Comparison of ENCODE assay signal across 8 cellular contexts in the genomic region with DNA sequence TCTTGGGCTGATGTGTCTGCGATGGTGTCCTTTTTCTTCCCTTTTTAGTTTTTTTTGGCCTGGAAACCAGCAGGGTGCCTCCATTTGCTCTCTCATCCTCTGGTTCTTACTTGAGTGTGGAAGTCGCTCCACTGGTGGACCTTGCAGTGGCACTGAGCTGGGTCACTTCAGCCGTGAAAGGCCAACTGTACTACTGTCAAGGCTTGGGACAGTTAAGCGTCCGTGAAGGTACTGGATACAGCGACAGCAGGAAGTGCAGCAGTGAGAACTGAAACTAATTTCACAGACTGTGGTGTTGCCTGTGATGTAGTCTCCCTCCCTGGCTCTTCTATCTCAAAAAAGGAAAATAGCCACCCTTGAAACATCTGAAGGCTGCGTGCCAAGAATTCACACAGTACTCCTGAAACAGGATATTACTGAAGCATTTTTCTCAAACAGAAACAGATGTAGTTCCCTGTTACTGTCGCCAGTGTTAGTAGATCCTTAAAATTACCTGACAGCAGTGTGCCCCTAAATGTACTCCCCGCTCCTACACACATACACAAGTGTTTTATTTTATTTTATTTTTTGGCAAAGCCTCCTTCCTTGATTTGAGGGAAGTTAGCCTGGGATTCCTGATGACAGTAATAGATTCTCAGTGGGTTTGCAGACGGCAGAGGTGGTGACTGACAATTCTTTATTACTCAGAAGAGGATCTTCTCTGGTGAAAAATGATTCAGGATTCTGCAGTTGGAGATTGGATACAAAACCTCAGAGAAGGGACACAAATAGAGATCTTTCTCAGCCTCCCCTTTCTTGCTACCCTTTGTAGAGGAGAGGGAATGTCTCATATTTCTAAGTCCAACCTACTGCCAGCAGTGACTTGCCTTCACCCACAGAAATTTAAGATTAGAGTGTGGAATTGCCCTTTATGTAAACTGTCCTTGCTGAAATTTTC. TPM values are rescaled to one million over a fixed set of nuclear protein-coding genes. Genes with fewer than 3 reads are reported as not detected.
DNase-seq lines count a peak whose midpoint lies in the region; ATAC-seq and TF ChIP-seq lines count a peak whose summit lies in the region.

No MANE protein-coding gene starts in this region.

- H3K27me3 ChIP-seq in duodenal mucosa (ENCODE audit: control insufficient read depth in 1 of 2, insufficient read depth in 2 of 2, low read length in 2 of 2) (no peaks in the 10 kb centered on the region), muscle layer of colon (ENCODE audit: control insufficient read depth in 1 of 2, insufficient read depth in 2 of 2, low read length in 2 of 2) (no peaks in the 10 kb centered on the region), PC-9 (ENCODE audit: insufficient read depth, low read depth) (no peaks in the 10 kb centered on the region)

- no TSS peak for BruUV-seq in PC-9 (replicated peaks; lab: Mats Ljungman, UMichigan)

- no peak overlapping the region for H3K4me2 ChIP-seq in PC-9

- H3K9me3 Mint-ChIP-seq in IgD-negative memory B cell, result no peaks in the 10 kb centered on the region

- peaks cover 54 to 79% (median 75%) of the 10 kb centered on the region in 3 donors for H3K4me1 Mint-ChIP-seq in IgD-negative memory B cell

- H3K36me3 ChIP-seq in duodenal mucosa (ENCODE audit: control insufficient read depth in 1 of 2, insufficient read depth in 2 of 2, low read length in 2 of 2) (no peaks in the 10 kb centered on the region), muscle layer of colon (ENCODE audit: insufficient read depth, low read length) (no peaks in the 10 kb centered on the region), PC-9 (ENCODE audit: low read depth) (no peaks in the 10 kb centered on the region)

- H3K9ac ChIP-seq in duodenal mucosa (ENCODE audit: low read depth in 1 of 2, low read length in 2 of 2) (peak overlapping the region; percentile 41 to 63), muscle layer of colon (ENCODE audit: low read length) (peak overlapping the region; percentile 58)

- H3K4me3 Mint-ChIP-seq in IgD-negative memory B cell, result peak overlapping the region; percentile 62 to 87 (median 86)

- TF ChIP-seq CTCF in PC-9 (conservative IDR thresholded peaks at IDR 0.05), result no peak

- CTCF ChIA-PET in PC-9 (lab: Charles Lee), result no interaction called here

- peak overlapping the region; percentile 80 to 98 (median 90) for H3K27ac Mint-ChIP-seq in IgD-negative memory B cell

- H3K4me3 ChIP-seq in duodenal mucosa (ENCODE audit: low read depth in 1 of 2, low read length in 2 of 2) (peak overlapping the region; percentile 43 to 48), muscle layer of colon (ENCODE audit: low read depth in 1 of 2, low read length in 2 of 2) (peak overlapping the region in 1 of 2 donors; percentile 33), PC-9 (no peak overlapping the region)

- H3K4me1 ChIP-seq in duodenal mucosa (ENCODE audit: control insufficient read depth in 1 of 2, insufficient read depth in 2 of 2, low read length in 2 of 2) (peaks cover 72 to 75% of the 10 kb centered on the region in 2 donors), muscle layer of colon (ENCODE audit: insufficient read depth, low read length) (peaks cover 73% of the 10 kb centered on the region), PC-9 (replicated peaks; ENCODE audit: insufficient read depth) (peaks cover 12% of the 10 kb centered on the region)

- H3K36me3 Mint-ChIP-seq in IgD-negative memory B cell, result peaks cover 5% of the 10 kb centered on the region

- DNase-seq in GF-D8 (lab: John Stamatoyannopoulos, UW) (peak; percentile 29), T-helper 1 cell (peak in 3 of 5 donors; percentile 29 to 78 (median 35)), PC-9 (no peak), DMS114 treated with DMSO at 0.1 percent for 48 hours (lab: John Stamatoyannopoulos, UW; ENCODE audit: unreplicated experiment) (no peak)

- POLR2A ChIA-PET in PC-9 (lab: Charles Lee; ENCODE audit: unreplicated experiment), result interaction anchor here (0.6 kb wide), 1 partner anchor 97 kb away, joined by 5 read pairs; no protein-coding TSS in a partner anchor

- H3F3A ChIP-seq in PC-9 (ENCODE audit: insufficient read depth, low read depth), result peaks cover 8% of the 10 kb centered on the region; the same call in 1 of the 2 replicates

- peaks cover 15% of the 10 kb centered on the region; the same call in 1 of the 2 replicates for H3K79me2 ChIP-seq in PC-9 (ENCODE audit: low read depth)

- H3K27ac ChIP-seq in duodenal mucosa (ENCODE audit: low read depth, low read length), result peak overlapping the region; percentile 53
- peak overlapping the region; percentile 80 for H3K27ac ChIP-seq in muscle layer of colon (ENCODE audit: low read depth, low read length)
- no peak overlapping the region for H3K27ac ChIP-seq in PC-9

- no peaks in the 10 kb centered on the region for H3K9me3 ChIP-seq in duodenal mucosa (ENCODE audit: control insufficient read depth in 1 of 2, low read length in 2 of 2)
- no peaks in the 10 kb centered on the region for H3K9me3 ChIP-seq in muscle layer of colon (ENCODE audit: low read length)
- H3K9me3 ChIP-seq in PC-9 (ENCODE audit: insufficient read depth, low read depth), result no peaks in the 10 kb centered on the region

- no peak overlapping the region for H2AFZ ChIP-seq in PC-9

- ATAC-seq in GM21381 (IDR thresholded peaks at IDR 0.05; ENCODE audit: unreplicated experiment), result peak; percentile 49

- intact Hi-C loops in PC-9 (cut with micrococcal nuclease; ENCODE audit: unreplicated experiment), result no loop called here

- no peaks in the 10 kb centered on the region for H3K9me2 ChIP-seq in PC-9 (ENCODE audit: insufficient read depth)

- no peaks in the 10 kb centered on the region for H3K27me3 Mint-ChIP-seq in IgD-negative memory B cell

- H4K20me1 ChIP-seq in PC-9 (ENCODE audit: insufficient read depth), result no peaks in the 10 kb centered on the region

RNA-seq across cellular contexts. Expression of a gene that starts 4.3 kb away (rescaled TPM):
- 14.3 TPM for polyA plus RNA-seq in IgD-negative memory B cell
- 24.1 and 43.3 TPM in 2 replicates for total RNA-seq in PC-9 (2021)

RNA-seq across cellular contexts. Expression of a gene that starts 41.1 kb away (rescaled TPM):
- not detected for polyA plus RNA-seq in IgD-negative memory B cell
- total RNA-seq in PC-9 (2021), result not detected in 2 replicates

Comparison
In these comparisons a context has a peak if more than half of its experiments do, and no peak if none do; other contexts are left out.
1. DNase-seq: peak in GF-D8 (single experiment) and T-helper 1 cell (3 of 5); none in PC-9 (0 of 2) and DMS114 treated with DMSO at 0.1 percent for 48 hours (single experiment).